10 cellular contexts compared by ENCODE assay signal in genomic region chr9:137304383-137305059, GRCh38. TPM values are rescaled to one million over a fixed set of nuclear protein-coding genes. Genes with fewer than 3 reads are reported as not detected.
DNase-seq lines count a peak whose midpoint lies in the region; ATAC-seq and TF ChIP-seq lines count a peak whose summit lies in the region.
"Had no signal": no experiment of that assay in that cellular context is flagged by ENCODE, and none has a peak within 500 bp of the region (broad histone marks: within the 10 kb centered on the region; RNA-seq: fewer than 3 reads in every experiment).

No MANE protein-coding gene starts in this region.

- peak; percentile 25; the same call in 1 of the 3 replicates for TF ChIP-seq CTCF in GM12872 (IDR thresholded peaks at IDR 0.05; ENCODE audit: insufficient read depth, low read depth, low read length)
- peak; percentile 28 for TF ChIP-seq CTCF in choroid plexus epithelial cell (conservative IDR thresholded peaks at IDR 0.05; ENCODE audit: low read depth, low read length)
- TF ChIP-seq CTCF in neural progenitor cell (IDR thresholded peaks at IDR 0.05): no peak

- H3K79me2 ChIP-seq in neural progenitor cell (ENCODE audit: low read depth): peaks cover 18% of the 10 kb centered on the region

- peaks cover 59% of the 10 kb centered on the region for H3K4me1 ChIP-seq in neural progenitor cell

- no peak overlapping the region for H3K4me3 Mint-ChIP-seq in neural progenitor cell

- H3K4me3 ChIP-seq in choroid plexus epithelial cell (ENCODE audit: low read depth, low read length) (no peak overlapping the region), neural progenitor cell (no peak overlapping the region)

- H3K4me1 Mint-ChIP-seq in neural progenitor cell: peaks cover 44% of the 10 kb centered on the region

- H3K9ac ChIP-seq in neural progenitor cell: no peak overlapping the region

- DNase-seq in choroid plexus epithelial cell (ENCODE audit: low read depth) (no peak), neural progenitor cell (ENCODE audit: low spot score) (peak; percentile 27), CD1c-positive myeloid dendritic cell (ENCODE audit: extremely low spot score) (no peak)
- DNase-seq: NCI-H1436 treated with DMSO at 0.1 percent for 48 hours, T1000 had no signal

- peaks cover 3% of the 10 kb centered on the region for H3K36me3 Mint-ChIP-seq in neural progenitor cell
- H3K36me3 Mint-ChIP-seq: naive thymus-derived CD8-positive, alpha-beta T cell had no signal

- H3K9me3 ChIP-seq in neural progenitor cell (ENCODE audit: low read depth): no peaks in the 10 kb centered on the region

- ATAC-seq in HG03469 (IDR thresholded peaks at IDR 0.05; ENCODE audit: unreplicated experiment) (no peak), GM19035 (IDR thresholded peaks at IDR 0.05; ENCODE audit: unreplicated experiment) (no peak)

- H4K20me1 ChIP-seq in neural progenitor cell (ENCODE audit: low read depth): peaks cover 27% of the 10 kb centered on the region

- H2AFZ ChIP-seq in neural progenitor cell (replicated peaks): no peak overlapping the region

- no peaks in the 10 kb centered on the region for H3K9me3 Mint-ChIP-seq in neural progenitor cell
- H3K9me3 Mint-ChIP-seq: naive thymus-derived CD8-positive, alpha-beta T cell had no signal

- H3K27me3 Mint-ChIP-seq in neural progenitor cell (ENCODE audit: insufficient read depth, low read depth): peaks cover 6% of the 10 kb centered on the region

- H3K36me3 ChIP-seq in neural progenitor cell: no peaks in the 10 kb centered on the region

- H3K27ac ChIP-seq in neural progenitor cell: peak overlapping the region; percentile 56

- H3K4me2 ChIP-seq in neural progenitor cell: peak overlapping the region; percentile 45

- H3K27me3 ChIP-seq in neural progenitor cell: peaks cover 16% of the 10 kb centered on the region

- H3K27ac Mint-ChIP-seq in neural progenitor cell: no peak overlapping the region

- H3F3A ChIP-seq in neural progenitor cell (ENCODE audit: low read depth): peaks cover 44% of the 10 kb centered on the region

RNA-seq across cellular contexts. Expression of gene NRARP, which starts 2.5 kb away (rescaled TPM):
- total RNA-seq in neural progenitor cell (ENCODE audit: low replicate concordance): 20.7 and 25.2 TPM in 2 replicates

RNA-seq across cellular contexts. Expression of gene TOR4A, which starts 27.0 kb away (rescaled TPM):
- 0.39 and 2.8 TPM in 2 replicates for total RNA-seq in neural progenitor cell (ENCODE audit: low replicate concordance)

RNA-seq across cellular contexts. Expression of gene NELFB, which starts 49.4 kb away (rescaled TPM):
- 35.2 and 76.1 TPM in 2 replicates for total RNA-seq in neural progenitor cell (ENCODE audit: low replicate concordance)

RNA-seq across cellular contexts. Expression of gene STPG3, which starts 53.4 kb away (rescaled TPM):
- not detected in 2 replicates for total RNA-seq in neural progenitor cell (ENCODE audit: low replicate concordance)
- total RNA-seq: cerebellum; naive thymus-derived CD8-positive, alpha-beta T cell had no signal
